ENCODE assay signal across 10 cellular contexts in the genomic region with DNA sequence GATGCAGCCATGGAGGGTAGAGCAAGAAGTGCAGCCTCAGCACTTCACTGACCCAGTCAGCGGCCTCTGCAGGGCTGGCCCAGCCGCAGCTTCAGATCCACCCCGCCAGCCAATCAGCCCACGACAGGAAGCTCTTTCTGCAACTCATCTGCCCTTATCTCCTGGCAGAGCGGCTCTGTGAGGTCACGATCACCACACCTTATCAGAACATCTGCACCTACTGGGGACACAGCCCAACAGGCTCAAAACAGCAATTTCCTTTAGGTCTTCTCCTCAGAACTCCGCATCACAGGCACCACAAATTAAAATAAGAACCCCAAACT.
A peak's percentile ranks its signal among the peaks of the same experiment; 100 is the strongest.
DNase-seq lines count a peak whose midpoint lies in the region; ATAC-seq and TF ChIP-seq lines count a peak whose summit lies in the region.
"Had no signal": no experiment of that assay in that cellular context is flagged by ENCODE, and none has a peak within 500 bp of the region (broad histone marks: within the 10 kb centered on the region; RNA-seq: fewer than 3 reads in every experiment).

No MANE protein-coding gene starts in this region.

- no peak for TF ChIP-seq POLR2A in right lobe of liver (IDR thresholded peaks at IDR 0.05)

- no peaks in the 10 kb centered on the region for H3K9me3 ChIP-seq in right lobe of liver
- H3K9me3 ChIP-seq: testis had no signal

- peak in 3 of 4 donors; percentile 32 to 56 (median 38) for ATAC-seq in right lobe of liver
- no peak for ATAC-seq in HG02970 (IDR thresholded peaks at IDR 0.05; ENCODE audit: low FRiP score, unreplicated experiment)

- intact Hi-C loops in right lobe of liver (cut with DNase I): no loop called here

- 28% methylated on average over 4 of the region's 7 CpGs for WGBS in right lobe of liver (ENCODE audit: insufficient coverage, low coverage, low lambda C conversion rate, missing lambda C conversion rate)

- no peaks in the 10 kb centered on the region for H3K27me3 ChIP-seq in right lobe of liver
- H3K27me3 ChIP-seq: testis had no signal

- no peak overlapping the region for H3K4me3 ChIP-seq in right lobe of liver
- H3K4me3 ChIP-seq: testis had no signal

- DNase-seq in T-helper 1 cell (peak; percentile 46 to 89 (median 56)), right lobe of liver (no peak), COR-L47 (lab: John Stamatoyannopoulos, UW) (no peak), NCI-H187 (lab: John Stamatoyannopoulos, UW) (no peak), NCI-H510A treated with DMSO at 0.1 percent for 48 hours (lab: John Stamatoyannopoulos, UW) (no peak)
- peak; percentile 63 for DNase-seq in activated T-cell treated with anti-CD3 and anti-CD28 coated beads, Interleukin-2, amount 50 U/mL, for 1 hour
- peak; percentile 16 to 53 for DNase-seq in stimulated activated CD8-positive, alpha-beta memory T cell treated with anti-CD3 and anti-CD28 coated beads, Interleukin-2, amount 100 ng/mL, for 48 hours (ENCODE audit: low read depth in 2 of 2)
- DNase-seq: anterior cingulate cortex, testis had no signal

- no peak for TF ChIP-seq CTCF in right lobe of liver (IDR thresholded peaks at IDR 0.05)

- H3K27ac ChIP-seq in right lobe of liver: no peak overlapping the region
- H3K27ac ChIP-seq: testis had no signal

- H3K36me3 ChIP-seq in right lobe of liver: no peaks in the 10 kb centered on the region

- H3K4me1 ChIP-seq in right lobe of liver: no peaks in the 10 kb centered on the region
- H3K4me1 ChIP-seq: testis had no signal

Comparison
In these comparisons a context has a peak if more than half of its experiments do, and no peak if none do; other contexts are left out.
1. DNase-seq: peak in T-helper 1 cell (5 of 5), activated T-cell treated with anti-CD3 and anti-CD28 coated beads, Interleukin-2, amount 50 U/mL, for 1 hour (single experiment) and stimulated activated CD8-positive, alpha-beta memory T cell treated with anti-CD3 and anti-CD28 coated beads, Interleukin-2, amount 100 ng/mL, for 48 hours (2 of 2); none in right lobe of liver (0 of 3), COR-L47 (single experiment), NCI-H187 (0 of 2) and NCI-H510A treated with DMSO at 0.1 percent for 48 hours (single experiment).